In the genomic region with DNA sequence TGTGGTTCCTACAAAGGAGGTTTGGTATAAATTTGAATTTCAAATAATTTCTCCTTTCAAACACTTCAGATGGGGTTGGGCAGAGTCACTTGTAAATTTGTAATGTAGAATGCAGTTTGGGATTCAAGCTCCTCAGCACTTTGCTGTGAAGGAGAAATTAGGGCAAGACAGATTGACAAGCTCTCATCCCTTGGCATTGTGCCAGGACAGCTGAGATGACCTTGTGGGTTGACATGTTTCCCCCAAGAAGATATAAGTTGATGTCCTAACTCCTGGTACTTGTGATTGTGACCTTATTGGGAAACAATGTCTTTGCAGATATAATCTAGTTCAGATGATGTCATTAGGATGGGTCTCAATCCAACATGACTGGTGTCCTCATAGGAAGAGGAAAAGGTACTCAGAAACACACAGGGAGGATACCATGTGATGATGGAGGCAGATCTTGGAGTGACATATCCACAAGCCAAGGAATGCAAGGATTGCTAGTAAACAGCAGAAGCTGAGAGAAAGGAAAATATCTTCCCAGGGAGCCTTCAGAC, we compare ENCODE assay signal across 32 cellular contexts.
"Had no signal": no experiment of that assay in that cellular context is flagged by ENCODE, and none has a peak within 500 bp of the region (broad histone marks: within the 10 kb centered on the region; RNA-seq: fewer than 3 reads in every experiment).

No MANE protein-coding gene starts in this region.

- H3K27me3 ChIP-seq: adrenal gland, body of pancreas, esophagus muscularis mucosa, foreskin keratinocyte, gastrocnemius medialis, heart left ventricle had no signal

- FAIRE-seq: colon had no signal

- H3K36me3 ChIP-seq: adrenal gland, esophagus muscularis mucosa, gastrocnemius medialis, heart left ventricle, WERI-Rb-1 had no signal

- ATAC-seq: activated CD4-positive, CD25-positive, alpha-beta regulatory T cell treated with anti-CD3 and anti-CD28 coated beads, Interleukin-2, amount 50 U/mL, for 24 hours; activated CD8-positive, alpha-beta T cell treated with anti-CD3 and anti-CD28 coated beads for 36 hours; activated naive CD8-positive, alpha-beta T cell treated with anti-CD3 and anti-CD28 coated beads, Interleukin-2, amount 50 U/mL, for 24 hours; activated T-cell treated with anti-CD3 and anti-CD28 coated beads, Interleukin-2, amount 50 U/mL, for 4 hours; activated T-helper 17 cell treated with anti-CD3 and anti-CD28 coated beads, Interleukin-2, amount 50 U/mL, for 72 hours; body of pancreas; effector memory CD8-positive, alpha-beta T cell; foreskin keratinocyte; gastrocnemius medialis; heart left ventricle had no signal

- DNase-seq: activated B cell treated with CpG ODN at 0.5 μM for 24 hours; activated CD4-positive, alpha-beta T cell treated with anti-CD3 and anti-CD28 coated beads for 48 hours; activated CD4-positive, alpha-beta T cell treated with anti-CD3 and anti-CD28 coated beads, Interleukin-2, amount 50 U/mL, for 1 hour; activated CD4-positive, alpha-beta T cell treated with anti-CD3 and anti-CD28 coated beads, Interleukin-2, amount 50 U/mL, for 48 hours; activated CD8-positive, alpha-beta memory T cell treated with anti-CD3 and anti-CD28 coated beads for 24 hours; activated CD8-positive, alpha-beta T cell treated with anti-CD3 and anti-CD28 coated beads for 36 hours; activated effector memory CD4-positive, alpha-beta T cell treated with Interleukin-2 at 50 U/mL for 16 hours; activated gamma-delta T cell treated with Interleukin-2 at 50 U/mL for 16 hours; activated naive CD4-positive, alpha-beta T cell treated with anti-CD3 and anti-CD28 coated beads for 36 hours; activated naive CD8-positive, alpha-beta T cell treated with anti-CD3 and anti-CD28 coated beads for 36 hours; activated naive CD8-positive, alpha-beta T cell treated with anti-CD3 and anti-CD28 coated beads, Interleukin-2, amount 50 U/mL, for 24 hours; activated T-cell treated with anti-CD3 and anti-CD28 coated beads, Interleukin-2, amount 50 U/mL, for 4 hours; adrenal gland; amygdala; aorta; body of pancreas; caudate nucleus; cortex of kidney; dermis blood vessel endothelial cell; effector CD4-positive, alpha-beta T cell; effector memory CD8-positive, alpha-beta T cell; erythroblast; foreskin keratinocyte; gastrocnemius medialis; glutamatergic neuron; heart left ventricle; T1000; WERI-Rb-1 had no signal

- H3K9me3 ChIP-seq: adrenal gland, esophagus muscularis mucosa, gastrocnemius medialis had no signal

- H3K27ac ChIP-seq: adrenal gland, body of pancreas, esophagus muscularis mucosa, foreskin keratinocyte, gastrocnemius medialis, heart left ventricle, WERI-Rb-1 had no signal

- H3K4me3 ChIP-seq: adrenal gland, body of pancreas, esophagus muscularis mucosa, gastrocnemius medialis, heart left ventricle had no signal

- H3K4me1 ChIP-seq: adrenal gland, body of pancreas, esophagus muscularis mucosa, foreskin keratinocyte, gastrocnemius medialis, heart left ventricle had no signal
